ENCODE assay signal across 23 cellular contexts in genomic region chr3:57385498-57385897, GRCh38.
DNase-seq lines count a peak whose midpoint lies in the region; ATAC-seq and TF ChIP-seq lines count a peak whose summit lies in the region.
"Had no signal": no experiment of that assay in that cellular context is flagged by ENCODE, and none has a peak within 500 bp of the region (broad histone marks: within the 10 kb centered on the region; RNA-seq: fewer than 3 reads in every experiment).

No MANE protein-coding gene starts in this region.

- H3K4me3 ChIP-seq in Loucy (ENCODE audit: low read length, poor library complexity, severe bottlenecking) (no peak overlapping the region), right lobe of liver (no peak overlapping the region), foreskin fibroblast (ENCODE audit: low read depth in 1 of 2, low read length in 2 of 2) (no peak overlapping the region), Karpas-422 (ENCODE audit: low read length) (no peak overlapping the region)
- H3K4me3 ChIP-seq: A549; BLaER1 treated with 17β-estradiol and CSF1 and Interleukin-3, amounts not matched to agents 10 nM and 100 nM; GM23338 had no signal

- H3K9ac ChIP-seq in Loucy (ENCODE audit: low read depth, low read length, poor library complexity, severe bottlenecking) (no peak overlapping the region), Karpas-422 (ENCODE audit: low read length) (no peak overlapping the region)
- H3K9ac ChIP-seq: BLaER1 treated with 17β-estradiol and CSF1 and Interleukin-3, amounts not matched to agents 10 nM and 100 nM had no signal

- no peaks in the 10 kb centered on the region for H3F3A ChIP-seq in Loucy (ENCODE audit: low read depth)

- intact Hi-C loops in right lobe of liver (cut with DNase I), result no loop called here

- CTCF ChIA-PET in WTC11 (lab: Charles Lee), result interaction anchor here (2.4 kb wide), 1 partner anchor 12 kb away, joined by 12 read pairs; no protein-coding TSS in a partner anchor

- POLR2A ChIA-PET in WTC11 (lab: Charles Lee), result no interaction called here

- 0 out of 2 replicates have a peak overlapping the region, but pooled peaks have one; percentile 66 for H2AFZ ChIP-seq in Loucy (ENCODE audit: low read length)
- no peak overlapping the region for H2AFZ ChIP-seq in Karpas-422 (ENCODE audit: low read length)
- H2AFZ ChIP-seq: GM23338 had no signal

- H3K4me1 Mint-ChIP-seq in WTC11, result peaks cover 5% of the 10 kb centered on the region

- ATAC-seq in WTC11 (no peak), left lobe of liver (peak; percentile 56), right lobe of liver (peak in 2 of 4 donors; percentile 59 to 76)
- ATAC-seq: A549, GM23338, HCT116 had no signal

- WGBS in right lobe of liver (ENCODE audit: insufficient coverage, low coverage, low lambda C conversion rate, missing lambda C conversion rate), result 48% methylated on average over 5 of the region's 5 CpGs

- H3K27ac ChIP-seq in right lobe of liver, result no peak overlapping the region
- no peak overlapping the region for H3K27ac ChIP-seq in Karpas-422 (ENCODE audit: low read length)
- H3K27ac ChIP-seq: A549; BLaER1 treated with 17β-estradiol and CSF1 and Interleukin-3, amounts not matched to agents 10 nM and 100 nM had no signal

- H3K9me2 ChIP-seq in Loucy (replicated peaks; ENCODE audit: low read depth, low read length) (no peaks in the 10 kb centered on the region), Karpas-422 (replicated peaks; ENCODE audit: insufficient read depth, low read length) (no peaks in the 10 kb centered on the region)

- TF ChIP-seq POLR2A in right lobe of liver (IDR thresholded peaks at IDR 0.05), result no peak

- H3K36me3 Mint-ChIP-seq in WTC11, result no peaks in the 10 kb centered on the region
- H3K36me3 Mint-ChIP-seq: CD14-positive monocyte had no signal

- no peak overlapping the region for H3K4me3 Mint-ChIP-seq in WTC11
- H3K4me3 Mint-ChIP-seq: CD14-positive monocyte; CD4-positive, alpha-beta T cell; GM23338; H9 had no signal

- H3K9me3 Mint-ChIP-seq in WTC11, result no peaks in the 10 kb centered on the region
- H3K9me3 Mint-ChIP-seq: CD14-positive monocyte; CD4-positive, alpha-beta T cell; GM23338; H9 had no signal

- H3K27ac Mint-ChIP-seq in WTC11, result no peak overlapping the region
- H3K27ac Mint-ChIP-seq: CD4-positive, alpha-beta T cell; GM23338; H9 had no signal

- H4K20me1 ChIP-seq in Loucy (ENCODE audit: insufficient read depth, low read length, poor library complexity, severe bottlenecking), result no peaks in the 10 kb centered on the region
- no peaks in the 10 kb centered on the region for H4K20me1 ChIP-seq in Karpas-422 (ENCODE audit: insufficient read depth, low read depth, low read length)
- H4K20me1 ChIP-seq: BLaER1 treated with 17β-estradiol and CSF1 and Interleukin-3, amounts not matched to agents 10 nM and 100 nM had no signal

- TF ChIP-seq CTCF in Loucy (conservative IDR thresholded peaks at IDR 0.05; ENCODE audit: low read length), result no peak
- TF ChIP-seq CTCF in WTC11 (IDR thresholded peaks at IDR 0.05), result no peak
- no peak for TF ChIP-seq CTCF in right lobe of liver (IDR thresholded peaks at IDR 0.05)
- TF ChIP-seq CTCF in foreskin fibroblast (IDR thresholded peaks at IDR 0.05; ENCODE audit: low read depth, low read length), result no peak

- H3K36me3 ChIP-seq in Loucy (ENCODE audit: insufficient read depth, low read length) (no peaks in the 10 kb centered on the region), right lobe of liver (no peaks in the 10 kb centered on the region), Karpas-422 (ENCODE audit: insufficient read depth, low read length) (no peaks in the 10 kb centered on the region)
- H3K36me3 ChIP-seq: BE2C; BLaER1 treated with 17β-estradiol and CSF1 and Interleukin-3, amounts not matched to agents 10 nM and 100 nM had no signal

- no peak overlapping the region for H3K4me2 ChIP-seq in Loucy (ENCODE audit: low read depth, low read length, poor library complexity, severe bottlenecking)
- no peak overlapping the region for H3K4me2 ChIP-seq in Karpas-422 (ENCODE audit: low read depth, low read length, poor library complexity, severe bottlenecking)
- H3K4me2 ChIP-seq: A549; BLaER1 treated with 17β-estradiol and CSF1 and Interleukin-3, amounts not matched to agents 10 nM and 100 nM; GM23338 had no signal

- no peak for DNase-seq in WTC11 (ENCODE audit: low spot score)
- DNase-seq in left lobe of liver (ENCODE audit: low spot score), result peak; percentile 50
- DNase-seq in right lobe of liver, result peak in 2 of 3 donors; percentile 32 to 61
- DNase-seq in foreskin fibroblast, result no peak
- DNase-seq in SHP77 (lab: John Stamatoyannopoulos, UW), result no peak
- DNase-seq in Karpas-422, result no peak
- DNase-seq: 8988T; ACHN; AML-193; BE2C; Calu3; CD4-positive, alpha-beta T cell; COR-L47; DMS53; DMS79 treated with DMSO at 0.1 percent for 48 hours; GF-D8; H9 had no signal

- H3K27me3 ChIP-seq in Loucy (ENCODE audit: insufficient read depth, low read length, poor library complexity, severe bottlenecking), result no peaks in the 10 kb centered on the region
- no peaks in the 10 kb centered on the region for H3K27me3 ChIP-seq in right lobe of liver
- H3K27me3 ChIP-seq in Karpas-422 (ENCODE audit: low read length), result 0 out of 2 replicates have a peak, but pooled peaks cover under 1% of the 10 kb centered on the region
- H3K27me3 ChIP-seq: BE2C; BLaER1 treated with 17β-estradiol and CSF1 and Interleukin-3, amounts not matched to agents 10 nM and 100 nM had no signal

- H3K9me3 ChIP-seq in Loucy (ENCODE audit: insufficient read depth, low read depth, low read length) (no peaks in the 10 kb centered on the region), right lobe of liver (no peaks in the 10 kb centered on the region), Karpas-422 (ENCODE audit: low read length) (no peaks in the 10 kb centered on the region)
- H3K9me3 ChIP-seq: A549, BE2C had no signal

- H3K4me1 ChIP-seq in Loucy (ENCODE audit: insufficient read depth, low read length, poor library complexity, severe bottlenecking), result peaks cover 14% of the 10 kb centered on the region
- peaks cover 0 to 10% (median 0%) of the 10 kb centered on the region in 4 donors for H3K4me1 ChIP-seq in right lobe of liver
- peaks cover 3% of the 10 kb centered on the region; the same call in 1 of the 2 replicates for H3K4me1 ChIP-seq in Karpas-422 (ENCODE audit: low read length)
- H3K4me1 ChIP-seq: A549, BE2C had no signal

- no peaks in the 10 kb centered on the region; the same call in 1 of the 2 replicates for H3K27me3 Mint-ChIP-seq in WTC11 (ENCODE audit: low read depth)

- H3K79me2 ChIP-seq in Loucy (ENCODE audit: insufficient read depth, low read length) (no peaks in the 10 kb centered on the region), Karpas-422 (ENCODE audit: low read length) (no peaks in the 10 kb centered on the region)

TF ChIP-seq in WTC11, 78 proteins besides CTCF, POLR2A, EP300 and RAD21:
- TF ChIP-seq MLX (CRISPR knock-in tag; IDR thresholded peaks at IDR 0.05), result no peak
- TF ChIP-seq ARID4B (CRISPR knock-in tag; IDR thresholded peaks at IDR 0.05; ENCODE audit: borderline replicate concordance), result no peak
- no peak for TF ChIP-seq ELF4 (CRISPR knock-in tag; IDR thresholded peaks at IDR 0.05; ENCODE audit: low read depth)
- peak; percentile 44; the same call in 1 of the 2 replicates for TF ChIP-seq GABPB1 (CRISPR knock-in tag; IDR thresholded peaks at IDR 0.05)

Comparison
In these comparisons a context has a peak if more than half of its experiments do, and no peak if none do; other contexts are left out.
1. DNase-seq: peak in left lobe of liver (single experiment) and right lobe of liver (2 of 3); none in WTC11 (single experiment), foreskin fibroblast (0 of 2), SHP77 (0 of 2) and Karpas-422 (single experiment).